1 cellular context compared by ENCODE assay signal in the genomic region with DNA sequence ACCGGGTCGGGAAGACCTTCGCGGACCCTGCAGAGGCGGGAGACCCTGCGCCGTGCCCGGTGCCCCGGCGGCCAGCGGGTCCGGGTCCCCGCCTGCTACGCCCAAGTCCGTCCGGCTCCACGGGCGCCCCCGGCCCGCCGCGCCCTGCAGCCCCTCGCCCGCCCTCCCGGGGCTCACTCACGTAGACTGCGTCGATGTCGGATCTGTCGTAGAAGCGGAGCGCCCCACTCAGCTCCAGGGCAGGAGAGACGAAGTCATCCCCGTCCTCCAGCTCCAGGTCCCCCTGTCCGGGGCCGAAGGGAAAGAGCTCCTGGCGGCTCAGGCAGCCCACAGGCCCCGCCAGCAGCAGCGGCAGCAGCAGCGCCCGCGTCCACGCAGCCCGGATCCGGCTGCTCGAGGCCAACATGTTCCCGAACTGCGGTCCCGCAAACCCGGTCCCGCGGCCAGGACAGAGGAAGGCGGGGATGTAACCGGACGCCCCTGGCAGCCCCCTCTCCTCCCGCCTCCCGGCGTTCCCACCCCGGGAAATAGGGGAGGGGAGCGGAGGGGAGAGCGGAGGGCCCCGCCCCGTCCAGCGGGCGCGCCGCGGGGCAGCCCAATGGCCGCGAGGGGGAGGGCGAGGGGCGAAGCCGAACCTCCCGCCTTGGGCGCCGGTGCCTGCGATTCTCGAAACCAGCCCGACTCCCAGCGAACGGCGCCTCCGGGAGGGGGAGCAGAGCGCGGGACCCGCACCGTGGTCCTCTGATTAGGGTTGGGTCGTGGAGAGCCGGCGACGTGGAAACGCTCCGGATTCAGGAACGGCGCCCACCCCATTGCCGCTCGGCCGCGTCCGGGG.
TF ChIP-seq lines count a peak whose summit lies in the region.

Gene NID1 (minus strand): TSS at position 417 of the 835 bp plus-strand sequence. CDS start 11 bp downstream, at position 406.

TF ChIP-seq in H1, 55 proteins besides CTCF, POLR2A, EP300 and RAD21 (continued from another document):
- TF ChIP-seq, protein P1, sequence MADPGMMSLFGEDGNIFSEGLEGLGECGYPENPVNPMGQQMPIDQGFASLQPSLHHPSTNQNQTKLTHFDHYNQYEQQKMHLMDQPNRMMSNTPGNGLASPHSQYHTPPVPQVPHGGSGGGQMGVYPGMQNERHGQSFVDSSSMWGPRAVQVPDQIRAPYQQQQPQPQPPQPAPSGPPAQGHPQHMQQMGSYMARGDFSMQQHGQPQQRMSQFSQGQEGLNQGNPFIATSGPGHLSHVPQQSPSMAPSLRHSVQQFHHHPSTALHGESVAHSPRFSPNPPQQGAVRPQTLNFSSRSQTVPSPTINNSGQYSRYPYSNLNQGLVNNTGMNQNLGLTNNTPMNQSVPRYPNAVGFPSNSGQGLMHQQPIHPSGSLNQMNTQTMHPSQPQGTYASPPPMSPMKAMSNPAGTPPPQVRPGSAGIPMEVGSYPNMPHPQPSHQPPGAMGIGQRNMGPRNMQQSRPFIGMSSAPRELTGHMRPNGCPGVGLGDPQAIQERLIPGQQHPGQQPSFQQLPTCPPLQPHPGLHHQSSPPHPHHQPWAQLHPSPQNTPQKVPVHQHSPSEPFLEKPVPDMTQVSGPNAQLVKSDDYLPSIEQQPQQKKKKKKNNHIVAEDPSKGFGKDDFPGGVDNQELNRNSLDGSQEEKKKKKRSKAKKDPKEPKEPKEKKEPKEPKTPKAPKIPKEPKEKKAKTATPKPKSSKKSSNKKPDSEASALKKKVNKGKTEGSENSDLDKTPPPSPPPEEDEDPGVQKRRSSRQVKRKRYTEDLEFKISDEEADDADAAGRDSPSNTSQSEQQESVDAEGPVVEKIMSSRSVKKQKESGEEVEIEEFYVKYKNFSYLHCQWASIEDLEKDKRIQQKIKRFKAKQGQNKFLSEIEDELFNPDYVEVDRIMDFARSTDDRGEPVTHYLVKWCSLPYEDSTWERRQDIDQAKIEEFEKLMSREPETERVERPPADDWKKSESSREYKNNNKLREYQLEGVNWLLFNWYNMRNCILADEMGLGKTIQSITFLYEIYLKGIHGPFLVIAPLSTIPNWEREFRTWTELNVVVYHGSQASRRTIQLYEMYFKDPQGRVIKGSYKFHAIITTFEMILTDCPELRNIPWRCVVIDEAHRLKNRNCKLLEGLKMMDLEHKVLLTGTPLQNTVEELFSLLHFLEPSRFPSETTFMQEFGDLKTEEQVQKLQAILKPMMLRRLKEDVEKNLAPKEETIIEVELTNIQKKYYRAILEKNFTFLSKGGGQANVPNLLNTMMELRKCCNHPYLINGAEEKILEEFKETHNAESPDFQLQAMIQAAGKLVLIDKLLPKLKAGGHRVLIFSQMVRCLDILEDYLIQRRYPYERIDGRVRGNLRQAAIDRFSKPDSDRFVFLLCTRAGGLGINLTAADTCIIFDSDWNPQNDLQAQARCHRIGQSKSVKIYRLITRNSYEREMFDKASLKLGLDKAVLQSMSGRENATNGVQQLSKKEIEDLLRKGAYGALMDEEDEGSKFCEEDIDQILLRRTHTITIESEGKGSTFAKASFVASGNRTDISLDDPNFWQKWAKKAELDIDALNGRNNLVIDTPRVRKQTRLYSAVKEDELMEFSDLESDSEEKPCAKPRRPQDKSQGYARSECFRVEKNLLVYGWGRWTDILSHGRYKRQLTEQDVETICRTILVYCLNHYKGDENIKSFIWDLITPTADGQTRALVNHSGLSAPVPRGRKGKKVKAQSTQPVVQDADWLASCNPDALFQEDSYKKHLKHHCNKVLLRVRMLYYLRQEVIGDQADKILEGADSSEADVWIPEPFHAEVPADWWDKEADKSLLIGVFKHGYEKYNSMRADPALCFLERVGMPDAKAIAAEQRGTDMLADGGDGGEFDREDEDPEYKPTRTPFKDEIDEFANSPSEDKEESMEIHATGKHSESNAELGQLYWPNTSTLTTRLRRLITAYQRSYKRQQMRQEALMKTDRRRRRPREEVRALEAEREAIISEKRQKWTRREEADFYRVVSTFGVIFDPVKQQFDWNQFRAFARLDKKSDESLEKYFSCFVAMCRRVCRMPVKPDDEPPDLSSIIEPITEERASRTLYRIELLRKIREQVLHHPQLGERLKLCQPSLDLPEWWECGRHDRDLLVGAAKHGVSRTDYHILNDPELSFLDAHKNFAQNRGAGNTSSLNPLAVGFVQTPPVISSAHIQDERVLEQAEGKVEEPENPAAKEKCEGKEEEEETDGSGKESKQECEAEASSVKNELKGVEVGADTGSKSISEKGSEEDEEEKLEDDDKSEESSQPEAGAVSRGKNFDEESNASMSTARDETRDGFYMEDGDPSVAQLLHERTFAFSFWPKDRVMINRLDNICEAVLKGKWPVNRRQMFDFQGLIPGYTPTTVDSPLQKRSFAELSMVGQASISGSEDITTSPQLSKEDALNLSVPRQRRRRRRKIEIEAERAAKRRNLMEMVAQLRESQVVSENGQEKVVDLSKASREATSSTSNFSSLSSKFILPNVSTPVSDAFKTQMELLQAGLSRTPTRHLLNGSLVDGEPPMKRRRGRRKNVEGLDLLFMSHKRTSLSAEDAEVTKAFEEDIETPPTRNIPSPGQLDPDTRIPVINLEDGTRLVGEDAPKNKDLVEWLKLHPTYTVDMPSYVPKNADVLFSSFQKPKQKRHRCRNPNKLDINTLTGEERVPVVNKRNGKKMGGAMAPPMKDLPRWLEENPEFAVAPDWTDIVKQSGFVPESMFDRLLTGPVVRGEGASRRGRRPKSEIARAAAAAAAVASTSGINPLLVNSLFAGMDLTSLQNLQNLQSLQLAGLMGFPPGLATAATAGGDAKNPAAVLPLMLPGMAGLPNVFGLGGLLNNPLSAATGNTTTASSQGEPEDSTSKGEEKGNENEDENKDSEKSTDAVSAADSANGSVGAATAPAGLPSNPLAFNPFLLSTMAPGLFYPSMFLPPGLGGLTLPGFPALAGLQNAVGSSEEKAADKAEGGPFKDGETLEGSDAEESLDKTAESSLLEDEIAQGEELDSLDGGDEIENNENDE (IDR thresholded peaks at IDR 0.05; ENCODE audit: insufficient replicate concordance, low read length) = no peak
- TF ChIP-seq CEBPB (IDR thresholded peaks at IDR 0.05; ENCODE audit: low read depth, low read length) = no peak
- peak; percentile 23; the same call in 1 of the 2 replicates for TF ChIP-seq SP1 (IDR thresholded peaks at IDR 0.05; ENCODE audit: low read depth, low read length)
- TF ChIP-seq CBX8 (IDR thresholded peaks at IDR 0.05; ENCODE audit: borderline replicate concordance, low read depth, low read length) = no peak
- TF ChIP-seq NANOG (IDR thresholded peaks at IDR 0.05; ENCODE audit: insufficient read depth, low read depth, low read length, poor library complexity, severe bottlenecking) = no peak
- no peak for TF ChIP-seq HDAC6 (IDR thresholded peaks at IDR 0.05; ENCODE audit: low read depth, low read length)
- no peak for TF ChIP-seq NRF1 (IDR thresholded peaks at IDR 0.05; ENCODE audit: low read depth, low read length)
- TF ChIP-seq SUZ12 (IDR thresholded peaks at IDR 0.05; ENCODE audit: low read length) = no peak
- TF ChIP-seq CHD1 (IDR thresholded peaks at IDR 0.05; ENCODE audit: low read depth, low read length) = no peak
